8 cellular contexts compared by ENCODE assay signal in genomic region chr3:14461748-14462324, GRCh38. TPM values are rescaled to one million over a fixed set of nuclear protein-coding genes. Genes with fewer than 3 reads are reported as not detected.
DNase-seq lines count a peak whose midpoint lies in the region; ATAC-seq, FAIRE-seq and TF ChIP-seq lines count a peak whose summit lies in the region.

No MANE protein-coding gene starts in this region.

- H3K9me3 ChIP-seq in pancreas: no peaks in the 10 kb centered on the region

- no peak overlapping the region for H3K27ac ChIP-seq in pancreas

- H3K4me1 ChIP-seq in pancreas: peaks cover 0 to 23% (median 0%) of the 10 kb centered on the region in 3 donors

- no peaks in the 10 kb centered on the region for H3K27me3 Mint-ChIP-seq in activated T-cell treated with anti-CD3 and anti-CD28 coated beads, Interleukin-2, amount 50 U/mL, for 4 hours (ENCODE audit: low read depth)

- no peak for FAIRE-seq in pancreas (lab: Jason Lieb, UNC)

- H3K36me3 ChIP-seq in pancreas: no peaks in the 10 kb centered on the region

- no peak for TF ChIP-seq POLR2A in lower leg skin (IDR thresholded peaks at IDR 0.05)

- peaks cover 15% of the 10 kb centered on the region for H3K4me1 Mint-ChIP-seq in activated T-cell treated with anti-CD3 and anti-CD28 coated beads, Interleukin-2, amount 50 U/mL, for 4 hours (ENCODE audit: low read depth)

- ATAC-seq in activated T-cell treated with anti-CD3 and anti-CD28 coated beads, Interleukin-2, amount 50 U/mL, for 4 hours: peak in 1 of 2 donors; percentile 24
- ATAC-seq in pancreas: peak in 3 of 4 donors; percentile 39 to 60 (median 55)
- no peak for ATAC-seq in HG02981 (IDR thresholded peaks at IDR 0.05; ENCODE audit: unreplicated experiment)

- H3K4me3 Mint-ChIP-seq in activated T-cell treated with anti-CD3 and anti-CD28 coated beads, Interleukin-2, amount 50 U/mL, for 4 hours: no peak overlapping the region

- DNase-seq in AG09309 (ENCODE audit: low read depth): no peak
- peak; percentile 14 for DNase-seq in NCI-H2029 (lab: John Stamatoyannopoulos, UW)
- DNase-seq in activated T-cell treated with anti-CD3 and anti-CD28 coated beads, Interleukin-2, amount 50 U/mL, for 4 hours: peak; percentile 35
- DNase-seq in fibroblast of villous mesenchyme (ENCODE audit: low read depth): peak; percentile 79
- peak in 1 of 6 donors; percentile 45 for DNase-seq in pancreas
- no peak for DNase-seq in lower leg skin (ENCODE audit: low spot score in 2 of 2)

- intact Hi-C loops in pancreas (cut with DNase I) (loop anchor here in 1 of 3 donors (5.0 to 10.0 kb wide), 3 partner anchors 200 to 567 kb away; no protein-coding TSS in a partner anchor), lower leg skin (cut with DNase I; ENCODE audit: low total_unique reads) (loop anchor here (5.0 kb wide), 1 partner anchor 265 kb away; no protein-coding TSS in a partner anchor)

- peak; percentile 87 for TF ChIP-seq CTCF in AG09309 (IDR thresholded peaks at IDR 0.05; ENCODE audit: control insufficient read depth, insufficient read depth, low read depth, low read length, missing control alignments)
- peak; percentile 65 for TF ChIP-seq CTCF in GM12875 (IDR thresholded peaks at IDR 0.05; ENCODE audit: borderline replicate concordance, insufficient read depth, low read depth, low read length)
- TF ChIP-seq CTCF in fibroblast of villous mesenchyme (IDR thresholded peaks at IDR 0.05; ENCODE audit: insufficient read depth, low read depth, low read length): peak; percentile 93
- TF ChIP-seq CTCF in pancreas (IDR thresholded peaks at IDR 0.05): no peak
- no peak for TF ChIP-seq CTCF in lower leg skin (IDR thresholded peaks at IDR 0.05)

- H3K4me3 ChIP-seq in AG09309 (ENCODE audit: control insufficient read depth, low read depth, low read length): no peak overlapping the region
- no peak overlapping the region for H3K4me3 ChIP-seq in GM12875 (ENCODE audit: low read depth, low read length)
- H3K4me3 ChIP-seq in fibroblast of villous mesenchyme (ENCODE audit: low read depth, low read length): no peak overlapping the region
- H3K4me3 ChIP-seq in pancreas: no peak overlapping the region
- no peak overlapping the region for H3K4me3 ChIP-seq in lower leg skin (ENCODE audit: low read depth, poor library complexity, severe bottlenecking)

- H3K9me3 Mint-ChIP-seq in activated T-cell treated with anti-CD3 and anti-CD28 coated beads, Interleukin-2, amount 50 U/mL, for 4 hours: no peaks in the 10 kb centered on the region

- H3K27me3 ChIP-seq in pancreas: no peaks in the 10 kb centered on the region

- peaks cover 20% of the 10 kb centered on the region for H3K36me3 Mint-ChIP-seq in activated T-cell treated with anti-CD3 and anti-CD28 coated beads, Interleukin-2, amount 50 U/mL, for 4 hours (ENCODE audit: insufficient read depth)

- 70 to 72% methylated on average over 8 of the region's 8 CpGs for WGBS in pancreas, 2 donors
- WGBS in lower leg skin, 2 donors: 81 to 85% methylated on average over 8 of the region's 8 CpGs

RNA-seq across cellular contexts. Expression of gene SLC6A6, which starts 59.4 kb away (rescaled TPM):
- total RNA-seq in activated T-cell treated with anti-CD3 and anti-CD28 coated beads, Interleukin-2, amount 50 U/mL, for 4 hours: 10 to 100 TPM; 47.6 to 54.2 (median 51.2) TPM
- total RNA-seq in fibroblast of villous mesenchyme (33.2 and 36.1 TPM in 2 replicates), pancreas (10 to 100 TPM in 2 of 6 donors, 1 to 10 TPM in 4; 2.1 to 11.6 (median 3.4) TPM), lower leg skin (100 to 1,000 TPM in 1 of 4 donors, 10 to 100 TPM in 3; 34.4 to 166 (median 55.2) TPM)
- 1 to 10 TPM; 2.4 to 6.1 TPM for polyA plus RNA-seq in pancreas

Comparison
In these comparisons a context has a peak if more than half of its experiments do, and no peak if none do; other contexts are left out.
1. DNase-seq: peak in NCI-H2029 (single experiment), activated T-cell treated with anti-CD3 and anti-CD28 coated beads, Interleukin-2, amount 50 U/mL, for 4 hours (single experiment) and fibroblast of villous mesenchyme (single experiment); none in AG09309 (single experiment) and lower leg skin (0 of 2).
2. CTCF ChIP-seq: peak in AG09309 (single experiment), GM12875 (single experiment) and fibroblast of villous mesenchyme (single experiment); none in pancreas (0 of 4) and lower leg skin (0 of 3).